In genomic region chr18:58823385-58823784, GRCh38 we compare ENCODE assay signal across 17 cellular contexts.
"Had no signal": no experiment of that assay in that cellular context is flagged by ENCODE, and none has a peak within 500 bp of the region (broad histone marks: within the 10 kb centered on the region; RNA-seq: fewer than 3 reads in every experiment).

No MANE protein-coding gene starts in this region.

- H3K27ac ChIP-seq: esophagus muscularis mucosa, right atrium auricular region, skin epidermis, stomach, thyroid gland, upper lobe of left lung had no signal

- H3K27me3 ChIP-seq: esophagus muscularis mucosa, right atrium auricular region, stomach, thyroid gland, upper lobe of left lung had no signal

- DNase-seq: central memory CD4-positive, alpha-beta T cell; effector CD8-positive, alpha-beta T cell; endodermal cell; naive B cell; nucleus accumbens; stimulated activated CD4-positive, alpha-beta T cell treated with anti-CD3 and anti-CD28 coated beads, Interleukin-15, amount 100 ng/mL, for 24 hours; stimulated activated CD4-positive, alpha-beta T cell treated with anti-CD3 and anti-CD28 coated beads, Interleukin-4, amount 100 ng/mL, for 1 hour; stimulated activated CD8-positive, alpha-beta memory T cell treated with anti-CD3 and anti-CD28 coated beads, Interleukin-4, amount 100 ng/mL, for 48 hours; stimulated activated naive CD4-positive, alpha-beta T cell; stomach; thyroid gland; upper lobe of left lung had no signal

- H3K9me3 ChIP-seq: esophagus muscularis mucosa, prostate gland, right atrium auricular region, stomach, thyroid gland, upper lobe of left lung had no signal

- H3K4me1 ChIP-seq: esophagus muscularis mucosa, right atrium auricular region, stomach, thyroid gland, upper lobe of left lung had no signal

- H3K36me3 ChIP-seq: esophagus muscularis mucosa, prostate gland, right atrium auricular region, stomach, thyroid gland, upper lobe of left lung had no signal

- H3K4me3 ChIP-seq: esophagus muscularis mucosa, lung, prostate gland, right atrium auricular region, skin epidermis, stomach, thyroid gland, upper lobe of left lung had no signal
